9 cellular contexts compared by ENCODE assay signal in the genomic region with DNA sequence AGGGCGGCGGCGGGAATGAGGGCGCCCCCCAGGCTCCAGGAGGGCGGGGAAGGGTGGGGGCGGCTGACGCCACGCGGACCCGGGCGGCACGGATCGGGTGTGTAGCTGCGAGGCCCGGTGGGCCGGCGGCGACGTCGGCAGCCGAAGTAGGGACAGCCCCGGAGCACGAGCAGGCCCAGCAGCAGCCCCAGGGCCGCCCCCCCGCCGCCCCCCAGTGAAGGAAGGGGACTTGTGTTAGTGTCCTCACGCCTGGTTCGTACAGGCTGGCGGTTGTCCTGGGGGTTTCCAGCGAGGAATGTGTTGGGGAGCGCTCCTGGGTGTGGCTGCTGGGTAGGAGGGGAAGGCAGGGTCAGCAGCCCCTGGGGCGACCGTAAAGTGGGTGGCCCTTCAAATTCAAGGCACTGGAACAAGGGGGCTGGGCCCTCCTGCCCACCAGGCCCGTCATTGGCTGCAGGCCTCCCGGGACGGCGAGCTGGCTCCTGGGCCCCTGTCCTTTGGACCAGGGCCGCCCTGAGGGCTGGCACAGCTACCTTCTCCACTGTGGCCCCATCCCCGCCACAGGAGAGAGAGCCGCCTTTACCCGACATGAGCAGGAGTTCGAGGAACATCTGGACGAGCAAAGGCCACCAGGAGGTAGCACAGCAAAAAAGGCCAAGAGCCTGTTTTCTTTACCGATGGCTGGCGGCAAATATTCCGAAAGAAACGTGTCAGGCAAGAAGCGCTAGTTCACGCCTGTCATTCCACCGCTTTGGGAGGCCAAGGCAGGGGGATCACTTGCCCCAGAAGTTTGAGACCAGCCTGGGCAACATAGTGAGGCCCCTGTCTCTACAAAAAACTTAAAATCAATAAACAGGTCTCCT. TPM values are rescaled to one million over a fixed set of nuclear protein-coding genes. Genes with fewer than 3 reads are reported as not detected.
DNase-seq lines count a peak whose midpoint lies in the region; ATAC-seq, FAIRE-seq and TF ChIP-seq lines count a peak whose summit lies in the region.
"Had no signal": no experiment of that assay in that cellular context is flagged by ENCODE, and none has a peak within 500 bp of the region (broad histone marks: within the 10 kb centered on the region; RNA-seq: fewer than 3 reads in every experiment).

No MANE protein-coding gene starts in this region.

- H3K4me3 Mint-ChIP-seq in IgD-negative memory B cell: peak overlapping the region; percentile 60 to 95 (median 84)
- peak overlapping the region; percentile 73 for H3K4me3 Mint-ChIP-seq in activated naive CD8-positive, alpha-beta T cell

- no peak for FAIRE-seq in frontal cortex (lab: Jason Lieb, UNC)
- FAIRE-seq: islet of Langerhans had no signal

- peak overlapping the region; percentile 81 to 97 (median 92) for H3K27ac Mint-ChIP-seq in IgD-negative memory B cell
- H3K27ac Mint-ChIP-seq in activated naive CD8-positive, alpha-beta T cell: peak overlapping the region; percentile 81

- H3K36me3 Mint-ChIP-seq in IgD-negative memory B cell: peaks cover 2% of the 10 kb centered on the region
- H3K36me3 Mint-ChIP-seq in activated naive CD8-positive, alpha-beta T cell: no peaks in the 10 kb centered on the region

- no peak for TF ChIP-seq CTCF in right atrium auricular region (IDR thresholded peaks at IDR 0.05)

- peaks cover 0 to 38% of the 10 kb centered on the region in 2 donors for H3K4me1 ChIP-seq in right atrium auricular region

- H3K36me3 ChIP-seq in right atrium auricular region: peaks cover 16% of the 10 kb centered on the region

- ATAC-seq in sciatic nerve (peak; percentile 2), HG02973 (IDR thresholded peaks at IDR 0.05; ENCODE audit: unreplicated experiment) (no peak)

- intact Hi-C loops in sciatic nerve (cut with DNase I): loop anchor here (5.0 kb wide), 1 partner anchor 152 kb away; no protein-coding TSS in a partner anchor

- peak overlapping the region; percentile 98 for H3K27ac ChIP-seq in right atrium auricular region

- DNase-seq in activated CD8-positive, alpha-beta memory T cell treated with anti-CD3 and anti-CD28 coated beads, Interleukin-2, amount 50 U/mL, for 48 hours: peak; percentile 72
- DNase-seq in activated CD8-positive, alpha-beta memory T cell treated with anti-CD3 and anti-CD28 coated beads, Interleukin-2, amount 50 U/mL, for 4 hours: no peak
- no peak for DNase-seq in right atrium auricular region (ENCODE audit: low spot score)
- no peak for DNase-seq in sciatic nerve (ENCODE audit: low spot score)
- no peak for DNase-seq in frontal cortex (ENCODE audit: low spot score in 2 of 2)

- H3K9me3 ChIP-seq in right atrium auricular region: no peaks in the 10 kb centered on the region

- no peaks in the 10 kb centered on the region for H3K9me3 Mint-ChIP-seq in IgD-negative memory B cell
- H3K9me3 Mint-ChIP-seq in activated naive CD8-positive, alpha-beta T cell (ENCODE audit: low read depth): no peaks in the 10 kb centered on the region

- no peaks in the 10 kb centered on the region for H3K27me3 Mint-ChIP-seq in IgD-negative memory B cell
- no peaks in the 10 kb centered on the region for H3K27me3 Mint-ChIP-seq in activated naive CD8-positive, alpha-beta T cell

- H3K4me3 ChIP-seq in right atrium auricular region: peak overlapping the region; percentile 87 to 92

- H3K27me3 ChIP-seq in right atrium auricular region: no peaks in the 10 kb centered on the region

- H3K4me1 Mint-ChIP-seq in IgD-negative memory B cell: peaks cover 0 to 8% (median 2%) of the 10 kb centered on the region in 3 donors
- H3K4me1 Mint-ChIP-seq in activated naive CD8-positive, alpha-beta T cell (ENCODE audit: low read depth): peaks cover 7% of the 10 kb centered on the region

RNA-seq across cellular contexts. Expression of a gene that starts 0.8 kb away (rescaled TPM):
- 30.3 TPM for polyA plus RNA-seq in IgD-negative memory B cell
- 10 to 100 TPM; 20.3 to 29.3 TPM for total RNA-seq in right atrium auricular region
- total RNA-seq in sciatic nerve: 23.0 TPM
- 26.9 TPM for total RNA-seq in frontal cortex

RNA-seq across cellular contexts. Expression of a gene that starts 24.4 kb away (rescaled TPM):
- polyA plus RNA-seq in IgD-negative memory B cell: 0.78 TPM
- total RNA-seq in right atrium auricular region (10 to 100 TPM; 49.1 to 55.5 TPM), sciatic nerve (56.8 TPM), frontal cortex (3.7 TPM)

Comparison
In these comparisons a context has a peak if more than half of its experiments do, and no peak if none do; other contexts are left out.
1. RNA of a gene that starts 24.4 kb away (total RNA-seq): 56.8 TPM in sciatic nerve (single experiment) and 49.1 to 55.5 TPM in right atrium auricular region; 3.7 TPM in frontal cortex (single experiment); every median in the first group is over 10 times any median in the second.